ENCODE assay signal across 1 cellular context in genomic region chr5:34101567-34101966, GRCh38.
TF ChIP-seq lines count a peak whose summit lies in the region.

No MANE protein-coding gene starts in this region.

TF ChIP-seq in HepG2, 621 proteins besides CTCF, POLR2A, EP300 and RAD21 (continued from another document):
- TF ChIP-seq ARID5B (CRISPR knock-in tag; IDR thresholded peaks at IDR 0.05) (peak; percentile 33; the same call in 1 of the 2 replicates), NCOA2 (CRISPR knock-in tag; IDR thresholded peaks at IDR 0.05) (0 out of 2 replicates have a peak, but pooled peaks have one; percentile 34), RARA (CRISPR knock-in tag; IDR thresholded peaks at IDR 0.05) (0 out of 2 replicates have a peak, but pooled peaks have one; percentile 18)
